Comparison of ENCODE assay signal across 10 cellular contexts in the genomic region with DNA sequence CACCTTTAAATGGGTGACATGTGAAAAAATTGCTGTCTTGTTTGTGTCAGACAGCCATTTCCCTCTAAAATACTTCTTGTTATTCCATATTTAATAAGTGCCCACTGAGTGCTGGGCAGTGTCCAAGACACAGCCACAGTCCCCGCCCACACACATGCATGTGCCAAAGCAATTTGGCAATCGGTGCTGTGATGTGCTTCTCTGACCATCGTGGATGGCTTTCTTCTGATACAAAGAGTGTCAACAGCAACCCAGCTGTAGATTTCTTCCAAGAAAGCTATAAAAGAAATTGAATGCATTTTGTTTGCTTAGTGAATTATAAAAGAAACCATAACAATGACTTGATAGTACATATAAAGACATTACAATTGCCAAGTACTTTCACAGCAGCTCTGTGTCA.
DNase-seq lines count a peak whose midpoint lies in the region; ATAC-seq and TF ChIP-seq lines count a peak whose summit lies in the region.
"Had no signal": no experiment of that assay in that cellular context is flagged by ENCODE, and none has a peak within 500 bp of the region (broad histone marks: within the 10 kb centered on the region; RNA-seq: fewer than 3 reads in every experiment).

No MANE protein-coding gene starts in this region.

- intact Hi-C loops in Calu3 (cut with micrococcal nuclease; ENCODE audit: unreplicated experiment), result no loop called here
- intact Hi-C loops in posterior vena cava (cut with DNase I), result no loop called here
- intact Hi-C loops in natural killer cell (cut with micrococcal nuclease), result no loop called here

- H3K4me1 Mint-ChIP-seq in Calu3 (ENCODE audit: low read depth, unreplicated experiment) (no peaks in the 10 kb centered on the region), natural killer cell (no peaks in the 10 kb centered on the region)

- no peak overlapping the region for H3K27ac Mint-ChIP-seq in Calu3 (ENCODE audit: unreplicated experiment)
- no peak overlapping the region for H3K27ac Mint-ChIP-seq in natural killer cell
- H3K27ac Mint-ChIP-seq: activated naive CD4-positive, alpha-beta T cell treated with anti-CD3 and anti-CD28 coated beads, Interleukin-2, amount 50 U/mL, for 72 hours had no signal

- TF ChIP-seq CTCF in Calu3 (IDR thresholded peaks at IDR 0.05; ENCODE audit: unreplicated experiment) (no peak), natural killer cell (IDR thresholded peaks at IDR 0.05) (no peak)

- CTCF ChIA-PET in Calu3 (lab: Charles Lee), result interaction anchor here (0.7 to 0.8 kb wide), 2 partner anchors 76 to 138 kb away, joined by 3 to 4 read pairs; no protein-coding TSS in a partner anchor

- H3K4me3 Mint-ChIP-seq in Calu3 (ENCODE audit: low read depth, unreplicated experiment) (no peak overlapping the region), natural killer cell (no peak overlapping the region)

- H3K36me3 Mint-ChIP-seq in Calu3 (ENCODE audit: insufficient read depth, unreplicated experiment), result no peaks in the 10 kb centered on the region
- H3K36me3 Mint-ChIP-seq in natural killer cell, result no peaks in the 10 kb centered on the region
- H3K36me3 Mint-ChIP-seq: activated naive CD4-positive, alpha-beta T cell treated with anti-CD3 and anti-CD28 coated beads, Interleukin-2, amount 50 U/mL, for 72 hours had no signal

- H3K9me3 Mint-ChIP-seq in Calu3 (ENCODE audit: low read depth, unreplicated experiment) (no peaks in the 10 kb centered on the region), natural killer cell (no peaks in the 10 kb centered on the region)
- H3K9me3 Mint-ChIP-seq: activated naive CD4-positive, alpha-beta T cell treated with anti-CD3 and anti-CD28 coated beads, Interleukin-2, amount 50 U/mL, for 72 hours had no signal

- no TSS peak for BruUV-seq in Calu3 (replicated peaks; lab: Mats Ljungman, UMichigan)

- no peak for ATAC-seq in stimulated activated naive CD8-positive, alpha-beta T cell treated with anti-CD3 and anti-CD28 coated beads, Interleukin-15, Interleukin-2, amounts not matched to agents 100 U/mL and 50 U/mL, for 24 hours
- no peak for ATAC-seq in natural killer cell
- ATAC-seq: activated naive CD4-positive, alpha-beta T cell treated with anti-CD3 and anti-CD28 coated beads, Interleukin-2, amount 50 U/mL, for 72 hours; foreskin keratinocyte had no signal

- H3K27me3 Mint-ChIP-seq in Calu3 (ENCODE audit: unreplicated experiment) (no peaks in the 10 kb centered on the region), natural killer cell (ENCODE audit: low read depth in 2 of 2) (peaks cover 23 to 50% of the 10 kb centered on the region in 2 donors)

- peak; percentile 15 for DNase-seq in Calu3
- peak; percentile 86 for DNase-seq in NCI-H446 treated with DMSO at 0.1 percent for 48 hours (lab: John Stamatoyannopoulos, UW)
- peak; percentile 84 for DNase-seq in fibroblast of gingiva (ENCODE audit: low read depth)
- DNase-seq in posterior vena cava (ENCODE audit: low spot score), result peak; percentile 88
- no peak for DNase-seq in stimulated activated naive CD8-positive, alpha-beta T cell treated with anti-CD3 and anti-CD28 coated beads, Interleukin-15, Interleukin-2, amounts not matched to agents 100 U/mL and 50 U/mL, for 24 hours
- DNase-seq in stimulated activated CD4-positive, alpha-beta T cell treated with anti-CD3 and anti-CD28 coated beads, Interleukin-4, amount 100 ng/mL, for 4 hours, result no peak
- DNase-seq in COLO668 (lab: John Stamatoyannopoulos, UW; ENCODE audit: unreplicated experiment), result no peak
- no peak for DNase-seq in natural killer cell
- DNase-seq: foreskin keratinocyte had no signal

Comparison
In these comparisons a context has a peak if more than half of its experiments do, and no peak if none do; other contexts are left out.
1. DNase-seq: peak in Calu3 (single experiment), NCI-H446 treated with DMSO at 0.1 percent for 48 hours (single experiment), fibroblast of gingiva (single experiment) and posterior vena cava (single experiment); none in stimulated activated naive CD8-positive, alpha-beta T cell treated with anti-CD3 and anti-CD28 coated beads, Interleukin-15, Interleukin-2, amounts not matched to agents 100 U/mL and 50 U/mL, for 24 hours (single experiment), stimulated activated CD4-positive, alpha-beta T cell treated with anti-CD3 and anti-CD28 coated beads, Interleukin-4, amount 100 ng/mL, for 4 hours (0 of 2), COLO668 (single experiment) and natural killer cell (single experiment).